Comparison of ENCODE assay signal across 1 cellular context in genomic region chr7:47478017-47478344, GRCh38.
TF ChIP-seq lines count a peak whose summit lies in the region.

No MANE protein-coding gene starts in this region.

TF ChIP-seq in HepG2, 621 proteins besides CTCF, POLR2A, EP300 and RAD21 (continued from another document and continues in another):
- TF ChIP-seq SKI (IDR thresholded peaks at IDR 0.05; ENCODE audit: partially characterized antibody): peak; percentile 59
- TF ChIP-seq ZNF644 (CRISPR knock-in tag; IDR thresholded peaks at IDR 0.05; ENCODE audit: low read depth): no peak
- TF ChIP-seq ZNF3 (CRISPR knock-in tag; IDR thresholded peaks at IDR 0.05): no peak
- TF ChIP-seq, protein P1, sequence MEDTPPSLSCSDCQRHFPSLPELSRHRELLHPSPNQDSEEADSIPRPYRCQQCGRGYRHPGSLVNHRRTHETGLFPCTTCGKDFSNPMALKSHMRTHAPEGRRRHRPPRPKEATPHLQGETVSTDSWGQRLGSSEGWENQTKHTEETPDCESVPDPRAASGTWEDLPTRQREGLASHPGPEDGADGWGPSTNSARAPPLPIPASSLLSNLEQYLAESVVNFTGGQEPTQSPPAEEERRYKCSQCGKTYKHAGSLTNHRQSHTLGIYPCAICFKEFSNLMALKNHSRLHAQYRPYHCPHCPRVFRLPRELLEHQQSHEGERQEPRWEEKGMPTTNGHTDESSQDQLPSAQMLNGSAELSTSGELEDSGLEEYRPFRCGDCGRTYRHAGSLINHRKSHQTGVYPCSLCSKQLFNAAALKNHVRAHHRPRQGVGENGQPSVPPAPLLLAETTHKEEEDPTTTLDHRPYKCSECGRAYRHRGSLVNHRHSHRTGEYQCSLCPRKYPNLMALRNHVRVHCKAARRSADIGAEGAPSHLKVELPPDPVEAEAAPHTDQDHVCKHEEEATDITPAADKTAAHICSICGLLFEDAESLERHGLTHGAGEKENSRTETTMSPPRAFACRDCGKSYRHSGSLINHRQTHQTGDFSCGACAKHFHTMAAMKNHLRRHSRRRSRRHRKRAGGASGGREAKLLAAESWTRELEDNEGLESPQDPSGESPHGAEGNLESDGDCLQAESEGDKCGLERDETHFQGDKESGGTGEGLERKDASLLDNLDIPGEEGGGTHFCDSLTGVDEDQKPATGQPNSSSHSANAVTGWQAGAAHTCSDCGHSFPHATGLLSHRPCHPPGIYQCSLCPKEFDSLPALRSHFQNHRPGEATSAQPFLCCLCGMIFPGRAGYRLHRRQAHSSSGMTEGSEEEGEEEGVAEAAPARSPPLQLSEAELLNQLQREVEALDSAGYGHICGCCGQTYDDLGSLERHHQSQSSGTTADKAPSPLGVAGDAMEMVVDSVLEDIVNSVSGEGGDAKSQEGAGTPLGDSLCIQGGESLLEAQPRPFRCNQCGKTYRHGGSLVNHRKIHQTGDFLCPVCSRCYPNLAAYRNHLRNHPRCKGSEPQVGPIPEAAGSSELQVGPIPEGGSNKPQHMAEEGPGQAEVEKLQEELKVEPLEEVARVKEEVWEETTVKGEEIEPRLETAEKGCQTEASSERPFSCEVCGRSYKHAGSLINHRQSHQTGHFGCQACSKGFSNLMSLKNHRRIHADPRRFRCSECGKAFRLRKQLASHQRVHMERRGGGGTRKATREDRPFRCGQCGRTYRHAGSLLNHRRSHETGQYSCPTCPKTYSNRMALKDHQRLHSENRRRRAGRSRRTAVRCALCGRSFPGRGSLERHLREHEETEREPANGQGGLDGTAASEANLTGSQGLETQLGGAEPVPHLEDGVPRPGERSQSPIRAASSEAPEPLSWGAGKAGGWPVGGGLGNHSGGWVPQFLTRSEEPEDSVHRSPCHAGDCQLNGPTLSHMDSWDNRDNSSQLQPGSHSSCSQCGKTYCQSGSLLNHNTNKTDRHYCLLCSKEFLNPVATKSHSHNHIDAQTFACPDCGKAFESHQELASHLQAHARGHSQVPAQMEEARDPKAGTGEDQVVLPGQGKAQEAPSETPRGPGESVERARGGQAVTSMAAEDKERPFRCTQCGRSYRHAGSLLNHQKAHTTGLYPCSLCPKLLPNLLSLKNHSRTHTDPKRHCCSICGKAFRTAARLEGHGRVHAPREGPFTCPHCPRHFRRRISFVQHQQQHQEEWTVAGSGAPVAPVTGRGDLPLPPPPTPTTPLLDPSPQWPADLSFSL (CRISPR knock-in tag; IDR thresholded peaks at IDR 0.05): no peak
- TF ChIP-seq SMC3 (IDR thresholded peaks at IDR 0.05; ENCODE audit: low read length): no peak
- TF ChIP-seq RBM22 (optimal IDR thresholded peaks at IDR 0.05; ENCODE audit: low read length): peak; percentile 85
- TF ChIP-seq KIAA2018 (CRISPR knock-in tag; IDR thresholded peaks at IDR 0.05; ENCODE audit: borderline replicate concordance): no peak
- TF ChIP-seq ZFP62 (CRISPR knock-in tag; IDR thresholded peaks at IDR 0.05): no peak
- no peak for TF ChIP-seq ZBTB40 (IDR thresholded peaks at IDR 0.05)
- no peak for TF ChIP-seq ZBTB40 (CRISPR knock-in tag; IDR thresholded peaks at IDR 0.05)
- no peak for TF ChIP-seq ZSCAN31 (CRISPR knock-in tag; IDR thresholded peaks at IDR 0.05; ENCODE audit: low read depth)
- TF ChIP-seq ZNF34 (CRISPR knock-in tag; IDR thresholded peaks at IDR 0.05; ENCODE audit: borderline replicate concordance): no peak
- TF ChIP-seq ESRRA (CRISPR knock-in tag; IDR thresholded peaks at IDR 0.05; ENCODE audit: low read depth): no peak
- no peak for TF ChIP-seq YEATS4 (CRISPR knock-in tag; IDR thresholded peaks at IDR 0.05; ENCODE audit: borderline replicate concordance)
- TF ChIP-seq ZBTB3 (CRISPR knock-in tag; IDR thresholded peaks at IDR 0.05; ENCODE audit: borderline replicate concordance, low read depth): no peak
- 0 out of 2 replicates have a peak, but pooled peaks have one; percentile 13 for TF ChIP-seq PATZ1 (CRISPR knock-in tag; IDR thresholded peaks at IDR 0.05)
- TF ChIP-seq ZBTB38 (CRISPR knock-in tag; IDR thresholded peaks at IDR 0.05): peak; percentile 49; the same call in 1 of the 2 replicates
- no peak for TF ChIP-seq ARNT (IDR thresholded peaks at IDR 0.05)
- TF ChIP-seq ZNF335 (CRISPR knock-in tag; IDR thresholded peaks at IDR 0.05): peak; percentile 95
- peak; percentile 27; the same call in 1 of the 2 replicates for TF ChIP-seq RARA (CRISPR knock-in tag; IDR thresholded peaks at IDR 0.05)
- no peak for TF ChIP-seq NR2F1 (CRISPR knock-in tag; IDR thresholded peaks at IDR 0.05)
